Comparison of ENCODE assay signal across 19 cellular contexts in the genomic region with DNA sequence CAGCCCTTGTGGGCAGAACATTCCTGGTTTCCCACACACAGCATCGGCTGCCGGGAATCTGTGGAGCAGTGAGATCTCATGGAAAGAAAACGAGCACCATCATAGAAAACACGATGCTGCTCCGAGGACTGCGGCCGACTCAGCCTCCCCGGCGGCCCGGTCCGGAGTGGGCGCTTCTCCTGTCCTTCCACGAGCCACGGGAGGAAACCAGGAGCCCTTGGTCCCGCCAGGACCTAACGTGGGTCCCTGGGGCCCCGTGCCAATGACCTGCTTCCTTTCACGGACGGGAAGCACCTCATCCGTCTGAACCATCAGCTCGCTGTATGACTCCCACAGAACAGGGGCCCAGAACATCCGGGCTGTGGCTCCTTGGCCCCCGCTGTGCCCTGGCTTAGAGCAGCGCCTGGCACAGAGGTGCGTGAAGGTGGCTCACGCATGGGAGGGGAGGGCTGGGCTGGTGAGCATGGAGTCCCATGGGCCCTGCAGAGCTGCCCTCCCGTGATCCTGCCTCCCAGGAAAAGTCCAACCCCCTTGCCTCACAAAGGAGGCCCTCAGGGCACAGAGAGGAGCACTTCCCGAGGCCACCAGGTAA.
A peak's percentile ranks its signal among the peaks of the same experiment; 100 is the strongest.
DNase-seq lines count a peak whose midpoint lies in the region; ATAC-seq, FAIRE-seq and TF ChIP-seq lines count a peak whose summit lies in the region.
"Had no signal": no experiment of that assay in that cellular context is flagged by ENCODE, and none has a peak within 500 bp of the region (broad histone marks: within the 10 kb centered on the region; RNA-seq: fewer than 3 reads in every experiment).

No MANE protein-coding gene starts in this region.

- H3K79me1 ChIP-seq in H9 (ENCODE audit: insufficient read depth, low read depth, low read length, poor library complexity, severe bottlenecking) (no peaks in the 10 kb centered on the region), H1 (ENCODE audit: low read depth, low read length) (peaks cover 3% of the 10 kb centered on the region; the same call in 1 of the 2 replicates)

- H3K4me3 ChIP-seq in H1 (ENCODE audit: extremely low read depth in 1 of 4, insufficient read depth in 2 of 4, low read depth in 3 of 4, low read length in 4 of 4): no peak overlapping the region
- no peak overlapping the region for H3K4me3 ChIP-seq in psoas muscle
- no peak overlapping the region for H3K4me3 ChIP-seq in MG63
- H3K4me3 ChIP-seq: GM12878, SJSA1 had no signal

- WGBS in H9 (ENCODE audit: extremely low coverage, insufficient read length, low lambda C conversion rate): no CpG with 5 or more reads among the region's 28 CpGs
- WGBS in H1 (ENCODE audit: extremely low coverage in 1 of 2, insufficient coverage in 1 of 2, insufficient read length in 1 of 2, insufficient replicate concordance in 2 of 2, low coverage in 1 of 2, low lambda C conversion rate in 2 of 2, missing lambda C conversion rate in 1 of 2), 2 experiments: 97% methylated on average over 25 of the region's 28 CpGs; no CpG with 5 or more reads in 1 of the 2 experiments
- 96 to 98% (median 96%) methylated on average over 28 of the region's 28 CpGs for WGBS in psoas muscle, 3 donors

- H2BK120ac ChIP-seq in H9 (ENCODE audit: low read depth, low read length, poor library complexity, severe bottlenecking) (no peak overlapping the region), H1 (replicated peaks; ENCODE audit: low read depth, low read length) (no peak overlapping the region)

- ATAC-seq in psoas muscle: no peak
- ATAC-seq: GM12878 had no signal

- H3K4me2 ChIP-seq in H9 (ENCODE audit: insufficient read depth, insufficient read length, low read length) (no peak overlapping the region), H1 (ENCODE audit: insufficient read depth in 1 of 2, low read depth in 2 of 2, low read length in 2 of 2) (no peak overlapping the region)

- H2AFZ ChIP-seq in H9 (ENCODE audit: low read length) (no peak overlapping the region), H1 (ENCODE audit: low read length) (no peak overlapping the region)

- CTCF ChIA-PET in activated CD4-positive, alpha-beta T cell treated with anti-CD3 and anti-CD28 coated beads, Interleukin-2, amount 10 ng/mL, durations not matched to agents 7 days and 5 days (lab: Charles Lee): no interaction called here
- CTCF ChIA-PET in H1 (lab: Charles Lee; ENCODE audit: partially characterized antibody): interaction anchor here (1.4 to 1.6 kb wide), 2 partner anchors 59 to 178 kb away, joined by 3 read pairs; no protein-coding TSS in a partner anchor

- FAIRE-seq in H1 (lab: Jason Lieb, UNC): no peak
- FAIRE-seq: GM12878, GM18507 had no signal

- no peaks in the 10 kb centered on the region for H3K4me1 ChIP-seq in H9 (ENCODE audit: insufficient read depth, low read length)
- H3K4me1 ChIP-seq in H1 (replicated peaks in 1 of 4; ENCODE audit: control insufficient read depth in 3 of 4, insufficient read depth in 4 of 4, low read length in 3 of 4): no peaks in the 10 kb centered on the region
- H3K4me1 ChIP-seq in psoas muscle: peaks cover 14% of the 10 kb centered on the region
- H3K4me1 ChIP-seq: Caco-2, SJSA1 had no signal

- H2BK12ac ChIP-seq in H9 (ENCODE audit: insufficient read length, low read depth, low read length): no peak overlapping the region
- no peak overlapping the region for H2BK12ac ChIP-seq in H1 (ENCODE audit: low read depth, low read length)

- no peaks in the 10 kb centered on the region for H3K79me2 ChIP-seq in H9 (ENCODE audit: insufficient read depth, low read length)
- H3K79me2 ChIP-seq in H1 (ENCODE audit: control insufficient read depth in 1 of 2, insufficient read depth in 2 of 2, low read length in 2 of 2): no peaks in the 10 kb centered on the region

- H2BK15ac ChIP-seq in H9 (ENCODE audit: low read depth, low read length): no peak overlapping the region
- no peak overlapping the region for H2BK15ac ChIP-seq in H1 (ENCODE audit: low read length)

- DNase-seq in activated CD4-positive, alpha-beta T cell treated with anti-CD3 and anti-CD28 coated beads, Interleukin-2, amount 10 ng/mL, durations not matched to agents 7 days and 5 days: no peak
- DNase-seq in activated CD4-positive, alpha-beta T cell treated with anti-CD3 and anti-CD28 coated beads for 48 hours: no peak
- DNase-seq in H9 (no peak), H1 (ENCODE audit: low read depth in 1 of 2, low spot score in 2 of 2) (no peak), psoas muscle (peak; percentile 10 to 47), MG63 (no peak), germinal center (ENCODE audit: low spot score) (no peak), pons (ENCODE audit: low spot score) (no peak)
- DNase-seq: C1 segment of cervical spinal cord, Caco-2, NCI-H1092, NCI-H226, NCI-H526, OCI-M1, RPMI8226 had no signal

- no peak overlapping the region for H4K91ac ChIP-seq in H9 (ENCODE audit: insufficient read length, low read depth, low read length)
- no peak overlapping the region for H4K91ac ChIP-seq in H1 (replicated peaks; ENCODE audit: insufficient read length, low read length)

- intact Hi-C loops in psoas muscle (cut with DNase I): no loop called here

- H3K56ac ChIP-seq in H9 (ENCODE audit: insufficient read length, low read depth, low read length): no peak overlapping the region
- no peak overlapping the region for H3K56ac ChIP-seq in H1 (replicated peaks; ENCODE audit: insufficient read length, low read depth, low read length)

- no peak overlapping the region for H3K18ac ChIP-seq in H9 (ENCODE audit: insufficient read length, low read depth, low read length)
- no peak overlapping the region for H3K18ac ChIP-seq in H1 (ENCODE audit: extremely low read depth, low read length)

- H4K5ac ChIP-seq in H9 (ENCODE audit: insufficient read length, low read depth, low read length) (no peak overlapping the region), H1 (ENCODE audit: insufficient read length, low read depth, low read length) (no peak overlapping the region)

- no peak overlapping the region for H3K4ac ChIP-seq in H9 (ENCODE audit: low read depth, low read length)
- no peak overlapping the region for H3K4ac ChIP-seq in H1 (replicated peaks; ENCODE audit: insufficient read length, low read depth, low read length)

- H3K4me1 Mint-ChIP-seq in activated CD4-positive, alpha-beta T cell treated with anti-CD3 and anti-CD28 coated beads, Interleukin-2, amount 10 ng/mL, durations not matched to agents 7 days and 5 days: peaks cover 21% of the 10 kb centered on the region
- no peaks in the 10 kb centered on the region for H3K4me1 Mint-ChIP-seq in H9

- no peaks in the 10 kb centered on the region for H3K9me3 ChIP-seq in H9 (ENCODE audit: control insufficient read depth, low read depth, low read length)
- no peaks in the 10 kb centered on the region for H3K9me3 ChIP-seq in H1 (ENCODE audit: insufficient read depth in 2 of 2, low read depth in 1 of 2, low read length in 1 of 2)
- H3K9me3 ChIP-seq in psoas muscle: no peaks in the 10 kb centered on the region
- H3K9me3 ChIP-seq in MG63: no peaks in the 10 kb centered on the region
- H3K9me3 ChIP-seq: Caco-2, SJSA1 had no signal

- no peak overlapping the region for H3T11ph ChIP-seq in H9 (ENCODE audit: low read length)

- POLR2A ChIA-PET in activated CD4-positive, alpha-beta T cell treated with anti-CD3 and anti-CD28 coated beads, Interleukin-2, amount 10 ng/mL, durations not matched to agents 7 days and 5 days (lab: Charles Lee): no interaction called here
- POLR2A ChIA-PET in H1 (lab: Charles Lee; ENCODE audit: partially characterized antibody): no interaction called here

- no peak for TF ChIP-seq EP300 in H1 (IDR thresholded peaks at IDR 0.05; ENCODE audit: borderline replicate concordance in 1 of 2, low read depth in 2 of 2, low read length in 2 of 2)

- H3K23me2 ChIP-seq in H9 (ENCODE audit: insufficient read length, low read depth, low read length, poor library complexity, severe bottlenecking): no peaks in the 10 kb centered on the region
- no peaks in the 10 kb centered on the region for H3K23me2 ChIP-seq in H1 (ENCODE audit: low read depth, low read length)

- H4K8ac ChIP-seq in H9 (replicated peaks; ENCODE audit: insufficient read length, low read depth, low read length) (no peak overlapping the region), H1 (ENCODE audit: extremely low read depth, insufficient read depth, low read length) (no peak overlapping the region; the same call in 1 of the 2 replicates)

- H3K36me3 ChIP-seq in H1 (ENCODE audit: control insufficient read depth in 2 of 4, insufficient read depth in 4 of 4, low read length in 3 of 4): no peaks in the 10 kb centered on the region; a peak in 1 of 8 replicates
- H3K36me3 ChIP-seq in psoas muscle (ENCODE audit: insufficient read depth in 1 of 2, low read depth in 1 of 2): peaks cover 0 to 4% of the 10 kb centered on the region in 2 donors
- H3K36me3 ChIP-seq in MG63: no peaks in the 10 kb centered on the region
- H3K36me3 ChIP-seq: SJSA1 had no signal

- TF ChIP-seq CTCF in H9 (conservative IDR thresholded peaks at IDR 0.05) (no peak), H1 (IDR thresholded peaks at IDR 0.05; ENCODE audit: control extremely low read depth in 1 of 3, insufficient read depth in 1 of 3, low read depth in 1 of 3, low read length in 3 of 3) (no peak), psoas muscle (IDR thresholded peaks at IDR 0.05) (no peak)

- H2BK20ac ChIP-seq in H9 (ENCODE audit: low read depth, low read length, poor library complexity, severe bottlenecking): no peak overlapping the region
- no peak overlapping the region for H2BK20ac ChIP-seq in H1 (ENCODE audit: low read length)

- peak overlapping the region; percentile 41 for H3K27ac Mint-ChIP-seq in activated CD4-positive, alpha-beta T cell treated with anti-CD3 and anti-CD28 coated beads, Interleukin-2, amount 10 ng/mL, durations not matched to agents 7 days and 5 days
- peak overlapping the region in 2 of 3 experiments; percentile 77 to 94; a peak in 3 of 7 replicates for H3K27ac Mint-ChIP-seq in H9

- no peak overlapping the region for H3K23ac ChIP-seq in H9 (ENCODE audit: insufficient read length, low read depth, low read length)
- no peak overlapping the region for H3K23ac ChIP-seq in H1 (ENCODE audit: insufficient read length)

- no peaks in the 10 kb centered on the region for H4K20me1 ChIP-seq in H9 (ENCODE audit: control insufficient read depth, insufficient read depth, insufficient read length)
- peaks cover 0 to 6% of the 10 kb centered on the region in 2 experiments for H4K20me1 ChIP-seq in H1 (replicated peaks in 1 of 2; ENCODE audit: control insufficient read depth in 1 of 2, insufficient read depth in 2 of 2, low read length in 2 of 2)

- H3K14ac ChIP-seq in H9 (ENCODE audit: insufficient read depth, low read length): no peak overlapping the region; the same call in 1 of the 2 replicates
- no peak overlapping the region for H3K14ac ChIP-seq in H1 (ENCODE audit: insufficient read length)

- peaks cover 10% of the 10 kb centered on the region for H3K36me3 Mint-ChIP-seq in activated CD4-positive, alpha-beta T cell treated with anti-CD3 and anti-CD28 coated beads, Interleukin-2, amount 10 ng/mL, durations not matched to agents 7 days and 5 days (ENCODE audit: low read depth)
- peaks cover 0 to 4% (median 2%) of the 10 kb centered on the region in 3 experiments; a peak in 4 of 7 replicates for H3K36me3 Mint-ChIP-seq in H9 (ENCODE audit: insufficient read depth in 1 of 3, low read depth in 3 of 3)

- no peak overlapping the region for H3K9ac ChIP-seq in H9 (ENCODE audit: extremely low read depth, insufficient read length, low read length)
- no peak overlapping the region; a peak in 2 of 7 replicates for H3K9ac ChIP-seq in H1 (replicated peaks in 1 of 4; ENCODE audit: extremely low read depth in 1 of 4, low read depth in 3 of 4, low read length in 3 of 4)

- H3K9me3 Mint-ChIP-seq in activated CD4-positive, alpha-beta T cell treated with anti-CD3 and anti-CD28 coated beads, Interleukin-2, amount 10 ng/mL, durations not matched to agents 7 days and 5 days: no peaks in the 10 kb centered on the region
- no peaks in the 10 kb centered on the region for H3K9me3 Mint-ChIP-seq in H9

- H3K27ac ChIP-seq in H9 (ENCODE audit: insufficient read length, low read depth, low read length) (no peak overlapping the region), H1 (ENCODE audit: low read depth, low read length) (no peak overlapping the region), psoas muscle (no peak overlapping the region)
- H3K27ac ChIP-seq: 22Rv1, SJSA1 had no signal

- TF ChIP-seq POLR2A in H1 (IDR thresholded peaks at IDR 0.05; ENCODE audit: control extremely low read depth in 1 of 2, low read depth in 2 of 2, low read length in 2 of 2): no peak

- no peak overlapping the region for H3K4me3 Mint-ChIP-seq in activated CD4-positive, alpha-beta T cell treated with anti-CD3 and anti-CD28 coated beads, Interleukin-2, amount 10 ng/mL, durations not matched to agents 7 days and 5 days
- H3K4me3 Mint-ChIP-seq in H9: no peak overlapping the region

- H2BK5ac ChIP-seq in H9 (ENCODE audit: insufficient read length, low read length): no peak overlapping the region
- peak overlapping the region; percentile 44; the same call in 1 of the 2 replicates for H2BK5ac ChIP-seq in H1 (ENCODE audit: low read depth, low read length)

- H3K27me3 ChIP-seq in H9 (ENCODE audit: insufficient read depth, low read length): no peaks in the 10 kb centered on the region
- H3K27me3 ChIP-seq in H1 (replicated peaks in 1 of 4; ENCODE audit: control insufficient read depth in 3 of 4, extremely low read depth in 1 of 4, insufficient read depth in 3 of 4, low read length in 3 of 4): no peaks in the 10 kb centered on the region
- no peaks in the 10 kb centered on the region for H3K27me3 ChIP-seq in psoas muscle (ENCODE audit: insufficient read depth in 3 of 3, low read length in 2 of 3)
- no peaks in the 10 kb centered on the region for H3K27me3 ChIP-seq in MG63
- H3K27me3 ChIP-seq: SJSA1 had no signal

- H2AK5ac ChIP-seq in H9 (ENCODE audit: insufficient read length, low read length): no peak overlapping the region
- no peak overlapping the region for H2AK5ac ChIP-seq in H1 (ENCODE audit: low read depth, low read length)

- TF ChIP-seq RAD21 in H1 (IDR thresholded peaks at IDR 0.05 in 1 of 2, conservative IDR thresholded peaks at IDR 0.05 in 1 of 2; ENCODE audit: low read depth in 2 of 2, low read length in 2 of 2): no peak

- H3K27me3 Mint-ChIP-seq in activated CD4-positive, alpha-beta T cell treated with anti-CD3 and anti-CD28 coated beads, Interleukin-2, amount 10 ng/mL, durations not matched to agents 7 days and 5 days: no peaks in the 10 kb centered on the region
- H3K27me3 Mint-ChIP-seq in H9 (ENCODE audit: low read depth): no peaks in the 10 kb centered on the region

Comparison
In these comparisons a context has a peak if more than half of its experiments do, and no peak if none do; other contexts are left out.
1. DNase-seq: peak in psoas muscle (2 of 2); none in activated CD4-positive, alpha-beta T cell treated with anti-CD3 and anti-CD28 coated beads, Interleukin-2, amount 10 ng/mL, durations not matched to agents 7 days and 5 days (single experiment), activated CD4-positive, alpha-beta T cell treated with anti-CD3 and anti-CD28 coated beads for 48 hours (single experiment), H9 (single experiment), H1 (0 of 2), MG63 (single experiment), germinal center (single experiment) and pons (single experiment).